ENCODE assay signal across 2 cellular contexts in genomic region chr12:4833053-4833452, GRCh38.
TF ChIP-seq lines count a peak whose summit lies in the region.

No MANE protein-coding gene starts in this region.

TF ChIP-seq in HepG2, 621 proteins besides CTCF, POLR2A, EP300 and RAD21:
- no peak for TF ChIP-seq THRA (CRISPR knock-in tag; IDR thresholded peaks at IDR 0.05; ENCODE audit: borderline replicate concordance)
- TF ChIP-seq MAFF (IDR thresholded peaks at IDR 0.05; ENCODE audit: low read depth, low read length): 0 out of 2 replicates have a peak, but pooled peaks have one; percentile 15
- TF ChIP-seq SMAD3 (CRISPR knock-in tag; IDR thresholded peaks at IDR 0.05): no peak
- TF ChIP-seq ZNF331 (CRISPR knock-in tag; IDR thresholded peaks at IDR 0.05): peak; percentile 69
- peak; percentile 11 to 12; a peak in 2 of 4 replicates for TF ChIP-seq MAFK (conservative IDR thresholded peaks at IDR 0.05 in 1 of 2, IDR thresholded peaks at IDR 0.05 in 1 of 2; ENCODE audit: low read length in 2 of 2)
- no peak for TF ChIP-seq ZNF746 (CRISPR knock-in tag; IDR thresholded peaks at IDR 0.05)

TF ChIP-seq in IMR-90, 13 proteins besides CTCF, POLR2A, EP300 and RAD21 (continued from another document):
- no peak for TF ChIP-seq BHLHE40 (IDR thresholded peaks at IDR 0.05; ENCODE audit: low read depth, low read length)
- TF ChIP-seq ELK1 (IDR thresholded peaks at IDR 0.05; ENCODE audit: borderline replicate concordance, low read depth, low read length): no peak
- no peak for TF ChIP-seq MXI1 (IDR thresholded peaks at IDR 0.05; ENCODE audit: borderline replicate concordance, low read depth, low read length)
- TF ChIP-seq FOS (IDR thresholded peaks at IDR 0.05; ENCODE audit: low read depth, low read length): no peak
- TF ChIP-seq MAFK (IDR thresholded peaks at IDR 0.05; ENCODE audit: low read depth, low read length): no peak
- TF ChIP-seq CHD1 (IDR thresholded peaks at IDR 0.05; ENCODE audit: low read depth, low read length): no peak
- TF ChIP-seq RFX5 (IDR thresholded peaks at IDR 0.05; ENCODE audit: low read depth, low read length): no peak
- TF ChIP-seq NFE2L2 (IDR thresholded peaks at IDR 0.05; ENCODE audit: low read depth, low read length): no peak
- TF ChIP-seq CEBPB (IDR thresholded peaks at IDR 0.05; ENCODE audit: low read depth, low read length): no peak
- no peak for TF ChIP-seq USF2 (IDR thresholded peaks at IDR 0.05; ENCODE audit: low read depth, low read length)
